ENCODE assay signal across 1 cellular context in the genomic region with DNA sequence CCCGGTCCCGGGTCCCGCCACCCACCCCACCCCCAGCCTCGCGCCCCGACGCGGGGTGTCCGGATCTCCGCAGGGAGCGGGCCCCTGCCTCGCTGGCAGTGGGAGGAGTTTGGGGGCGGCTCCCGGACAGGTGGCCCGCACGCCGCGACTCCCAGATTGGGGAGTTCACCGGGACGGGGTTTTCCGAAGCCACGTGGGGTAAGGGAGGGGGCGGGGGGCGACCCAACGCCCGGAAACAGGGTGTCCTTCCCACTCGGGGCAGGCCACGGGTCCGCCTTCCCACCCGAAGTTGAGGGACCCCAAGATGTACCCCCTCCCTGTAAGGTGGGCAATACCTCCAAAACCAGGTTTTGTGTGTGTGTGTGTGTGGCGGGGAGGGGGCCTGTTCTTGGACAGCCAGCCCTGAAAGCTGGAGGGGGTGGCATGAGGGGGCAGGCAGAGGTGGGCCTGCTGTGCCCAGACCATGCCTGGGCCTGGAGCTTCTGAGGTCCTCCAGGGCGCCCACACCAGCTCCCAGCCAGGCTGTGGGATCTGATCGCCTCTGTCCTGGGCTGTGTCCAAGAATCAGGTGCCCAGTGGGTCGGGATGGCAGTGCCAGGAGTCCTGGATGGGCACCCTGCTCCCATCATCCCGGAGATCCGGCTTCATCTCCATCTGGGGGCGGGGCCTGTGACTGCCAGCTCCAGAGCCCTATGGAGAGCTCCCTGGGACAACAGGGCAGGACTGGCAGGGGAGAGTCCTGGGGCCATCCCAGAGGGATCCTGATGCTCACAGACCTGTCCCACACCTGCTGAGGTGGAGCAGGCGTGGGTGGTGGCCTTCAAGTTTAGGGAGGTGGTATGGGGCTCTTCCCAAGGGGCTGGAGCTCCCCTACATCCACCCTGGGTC.
A peak's percentile ranks its signal among the peaks of the same experiment; 100 is the strongest.
TF ChIP-seq lines count a peak whose summit lies in the region.

No MANE protein-coding gene starts in this region.

TF ChIP-seq in H1, 55 proteins besides CTCF, POLR2A, EP300 and RAD21:
- no peak for TF ChIP-seq SP1 (IDR thresholded peaks at IDR 0.05; ENCODE audit: low read depth, low read length)
- TF ChIP-seq CHD2 (IDR thresholded peaks at IDR 0.05; ENCODE audit: low read length): peak; percentile 31; the same call in 1 of the 2 replicates
- no peak for TF ChIP-seq KDM5A (IDR thresholded peaks at IDR 0.05; ENCODE audit: low read length)
